Comparison of ENCODE assay signal across 15 cellular contexts in the genomic region with DNA sequence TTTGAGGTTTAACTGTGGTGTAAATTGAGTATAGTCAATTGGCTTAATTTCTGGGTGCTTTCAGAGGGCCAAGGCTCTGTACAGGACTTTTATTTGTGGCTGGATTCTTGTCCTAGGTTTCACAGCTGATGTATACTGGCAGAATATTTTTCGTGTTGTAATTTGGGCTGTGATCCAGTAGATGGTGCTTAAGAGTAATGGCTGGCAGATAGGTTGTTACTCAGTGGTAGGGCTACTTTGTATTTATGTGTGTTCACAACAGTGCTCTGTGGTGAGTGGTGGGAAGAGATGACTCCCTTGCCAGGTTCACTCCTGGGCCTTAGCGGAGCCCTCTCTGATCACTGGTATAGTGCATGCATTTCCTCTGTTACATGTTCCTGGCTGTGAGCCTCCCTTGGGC. TPM values are rescaled to one million over a fixed set of nuclear protein-coding genes. Genes with fewer than 3 reads are reported as not detected.
DNase-seq lines count a peak whose midpoint lies in the region; ATAC-seq and TF ChIP-seq lines count a peak whose summit lies in the region.
"Had no signal": no experiment of that assay in that cellular context is flagged by ENCODE, and none has a peak within 500 bp of the region (broad histone marks: within the 10 kb centered on the region; RNA-seq: fewer than 3 reads in every experiment).

No MANE protein-coding gene starts in this region.

- no peak overlapping the region for H3K27ac Mint-ChIP-seq in endodermal cell
- no peak overlapping the region for H3K27ac Mint-ChIP-seq in glutamatergic neuron (ENCODE audit: unreplicated experiment)
- H3K27ac Mint-ChIP-seq: activated T-helper 1 cell treated with anti-CD3 and anti-CD28 coated beads, Interleukin-12 subunit alpha, Interleukin-12 subunit beta, Interleukin-2, Interleukin-4 antibody, amounts not matched to agents 30 ng/mL and 10 ng/mL and 1 ng/mL, durations not matched to agents 14 hours and 24 hours and 36 hours; mesothelial cell of epicardium; stimulated activated effector memory CD8-positive, alpha-beta T cell treated with anti-CD3 and anti-CD28 coated beads, Interleukin-12 subunit alpha, Interleukin-12 subunit beta, amount 100 ng/mL, for 72 hours had no signal

- H3K27ac ChIP-seq in endodermal cell (ENCODE audit: low read depth, low read length) (no peak overlapping the region), caudate nucleus (ENCODE audit: low read depth, low read length) (no peak overlapping the region)
- H3K27ac ChIP-seq: BLaER1 treated with 17β-estradiol and CSF1 and Interleukin-3, amounts not matched to agents 10 nM and 100 nM had no signal

- H3K36me3 ChIP-seq in endodermal cell (ENCODE audit: control insufficient read depth, insufficient read depth, low read length): no peaks in the 10 kb centered on the region
- H3K36me3 ChIP-seq: BLaER1 treated with 17β-estradiol and CSF1 and Interleukin-3, amounts not matched to agents 10 nM and 100 nM; MG63 had no signal

- TF ChIP-seq POLR2A in NB4 (IDR thresholded peaks at IDR 0.05; ENCODE audit: extremely low read depth, insufficient read length): no peak

- H3K4me3 Mint-ChIP-seq in endodermal cell (no peak overlapping the region), glutamatergic neuron (ENCODE audit: unreplicated experiment) (no peak overlapping the region)
- H3K4me3 Mint-ChIP-seq: activated T-helper 1 cell treated with anti-CD3 and anti-CD28 coated beads, Interleukin-12 subunit alpha, Interleukin-12 subunit beta, Interleukin-2, Interleukin-4 antibody, amounts not matched to agents 30 ng/mL and 10 ng/mL and 1 ng/mL, durations not matched to agents 14 hours and 24 hours and 36 hours; mesothelial cell of epicardium; stimulated activated effector memory CD8-positive, alpha-beta T cell treated with anti-CD3 and anti-CD28 coated beads, Interleukin-12 subunit alpha, Interleukin-12 subunit beta, amount 100 ng/mL, for 72 hours had no signal

- peaks cover 4% of the 10 kb centered on the region for H3K36me3 Mint-ChIP-seq in endodermal cell (ENCODE audit: low read depth)
- H3K36me3 Mint-ChIP-seq in glutamatergic neuron (ENCODE audit: unreplicated experiment): peaks cover 23% of the 10 kb centered on the region
- H3K36me3 Mint-ChIP-seq: stimulated activated effector memory CD8-positive, alpha-beta T cell treated with anti-CD3 and anti-CD28 coated beads, Interleukin-12 subunit alpha, Interleukin-12 subunit beta, amount 100 ng/mL, for 72 hours had no signal

- H3K9me3 Mint-ChIP-seq in endodermal cell (peaks cover 29% of the 10 kb centered on the region), glutamatergic neuron (ENCODE audit: unreplicated experiment) (peaks cover 4% of the 10 kb centered on the region)
- H3K9me3 Mint-ChIP-seq: activated T-helper 1 cell treated with anti-CD3 and anti-CD28 coated beads, Interleukin-12 subunit alpha, Interleukin-12 subunit beta, Interleukin-2, Interleukin-4 antibody, amounts not matched to agents 30 ng/mL and 10 ng/mL and 1 ng/mL, durations not matched to agents 14 hours and 24 hours and 36 hours had no signal

- peak; percentile 74 for ATAC-seq in GM19351 (IDR thresholded peaks at IDR 0.05; ENCODE audit: unreplicated experiment)
- ATAC-seq in Right ventricle myocardium inferior: no peak
- ATAC-seq: stimulated activated effector memory CD8-positive, alpha-beta T cell treated with anti-CD3 and anti-CD28 coated beads, Interleukin-12 subunit alpha, Interleukin-12 subunit beta, amount 100 ng/mL, for 72 hours had no signal

- in situ Hi-C loops in ACHN (cut with HindIII; ENCODE audit: low pct_ligation_motif_present, low pct_unique_long_range_greater_than_20kb, low sequenced_read_pairs): no loop called here

- no peaks in the 10 kb centered on the region for H3K27me3 Mint-ChIP-seq in endodermal cell (ENCODE audit: insufficient read depth)
- no peaks in the 10 kb centered on the region for H3K27me3 Mint-ChIP-seq in glutamatergic neuron (ENCODE audit: unreplicated experiment)

- no peak overlapping the region for H3K9ac ChIP-seq in endodermal cell (ENCODE audit: extremely low read depth, low read length, poor library complexity, severe bottlenecking)
- H3K9ac ChIP-seq: BLaER1 treated with 17β-estradiol and CSF1 and Interleukin-3, amounts not matched to agents 10 nM and 100 nM had no signal

- H3K9me3 ChIP-seq in endodermal cell (ENCODE audit: control insufficient read depth, low read length): peaks cover 16% of the 10 kb centered on the region
- H3K9me3 ChIP-seq: MG63 had no signal

- TF ChIP-seq CTCF in NB4 (IDR thresholded peaks at IDR 0.05; ENCODE audit: low read depth, low read length): peak; percentile 40
- TF ChIP-seq CTCF in endodermal cell (conservative IDR thresholded peaks at IDR 0.05): peak; percentile 61
- TF ChIP-seq CTCF in glutamatergic neuron (IDR thresholded peaks at IDR 0.05; ENCODE audit: partially characterized antibody, unreplicated experiment): no peak

- no peaks in the 10 kb centered on the region for H3K4me1 ChIP-seq in endodermal cell (ENCODE audit: control insufficient read depth, insufficient read depth, low read length)
- H3K4me1 ChIP-seq: BLaER1 treated with 17β-estradiol and CSF1 and Interleukin-3, amounts not matched to agents 10 nM and 100 nM had no signal

- no peaks in the 10 kb centered on the region for H3K27me3 ChIP-seq in endodermal cell (ENCODE audit: control insufficient read depth, insufficient read depth, low read length, poor library complexity, severe bottlenecking)
- H3K27me3 ChIP-seq: BLaER1 treated with 17β-estradiol and CSF1 and Interleukin-3, amounts not matched to agents 10 nM and 100 nM; MG63 had no signal

- H3K4me1 Mint-ChIP-seq in endodermal cell: no peaks in the 10 kb centered on the region
- no peaks in the 10 kb centered on the region for H3K4me1 Mint-ChIP-seq in glutamatergic neuron (ENCODE audit: low read depth, unreplicated experiment)
- H3K4me1 Mint-ChIP-seq: stimulated activated effector memory CD8-positive, alpha-beta T cell treated with anti-CD3 and anti-CD28 coated beads, Interleukin-12 subunit alpha, Interleukin-12 subunit beta, amount 100 ng/mL, for 72 hours had no signal

- peak; percentile 13 for DNase-seq in ACHN
- DNase-seq in NB4 (ENCODE audit: low read depth): peak; percentile 43
- DNase-seq in endodermal cell: peak; percentile 36
- no peak for DNase-seq in NCI-H510A treated with DMSO at 0.1 percent for 48 hours (lab: John Stamatoyannopoulos, UW)
- DNase-seq in Right ventricle myocardium inferior (ENCODE audit: missing footprints): no peak
- DNase-seq in caudate nucleus (lab: John Stamatoyannopoulos, UW): no peak
- no peak for DNase-seq in glutamatergic neuron
- DNase-seq: MG63; NCI-H510A; stimulated activated CD4-positive, alpha-beta T cell treated with anti-CD3 and anti-CD28 coated beads, Interleukin-2, amount 100 ng/mL, for 24 hours had no signal

- no peak overlapping the region for H3K4me3 ChIP-seq in NB4 (ENCODE audit: low read depth, low read length)
- H3K4me3 ChIP-seq in endodermal cell (ENCODE audit: low read length): no peak overlapping the region
- H3K4me3 ChIP-seq: BLaER1 treated with 17β-estradiol and CSF1 and Interleukin-3, amounts not matched to agents 10 nM and 100 nM; MG63 had no signal

- 80 to 96% methylated on average over 1 to 2 of the region's 2 CpGs for WGBS in endodermal cell (ENCODE audit: insufficient coverage in 1 of 2, insufficient read length in 1 of 2), 2 experiments

- intact Hi-C loops in Right ventricle myocardium inferior (cut with DNase I): no loop called here

RNA-seq across cellular contexts. Expression of a gene that starts 34.5 kb away (rescaled TPM):
- 1 to 10 TPM; 3.5 to 4.1 TPM for total RNA-seq in endodermal cell
- 0.93 TPM for polyA plus RNA-seq in endodermal cell (2013, experiment 1 of 2)
- polyA plus RNA-seq in endodermal cell (2013, experiment 2 of 2): 1.0 TPM
- total RNA-seq in Right ventricle myocardium inferior: 1.5 TPM
- 0.29 TPM for total RNA-seq in glutamatergic neuron (ENCODE audit: unreplicated experiment)

Comparison
In these comparisons a context has a peak if more than half of its experiments do, and no peak if none do; other contexts are left out.
1. DNase-seq: peak in ACHN (single experiment), NB4 (single experiment) and endodermal cell (single experiment); none in NCI-H510A treated with DMSO at 0.1 percent for 48 hours (single experiment), Right ventricle myocardium inferior (single experiment), caudate nucleus (0 of 61) and glutamatergic neuron (single experiment).